Comparison of ENCODE assay signal across 9 cellular contexts in the genomic region with DNA sequence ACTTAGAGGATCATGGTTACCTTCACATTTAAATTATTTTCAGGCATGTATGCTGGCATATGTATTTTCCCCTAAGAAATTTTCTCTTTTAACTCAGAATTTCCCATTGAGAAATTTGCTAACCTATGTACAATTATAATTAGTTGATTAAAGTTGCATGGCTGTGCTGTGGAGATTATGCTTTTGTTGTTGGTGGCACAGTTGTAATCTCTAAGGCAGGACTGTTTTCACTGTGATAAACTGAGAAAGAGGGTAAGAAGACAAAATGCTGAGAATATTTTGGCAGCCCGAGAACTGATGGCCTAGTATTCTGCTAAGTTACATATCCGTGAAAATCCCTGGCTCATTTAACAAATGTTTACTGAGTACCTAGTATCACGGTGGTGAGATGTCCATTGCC. TPM values are rescaled to one million over a fixed set of nuclear protein-coding genes. Genes with fewer than 3 reads are reported as not detected.
A peak's percentile ranks its signal among the peaks of the same experiment; 100 is the strongest.
DNase-seq lines count a peak whose midpoint lies in the region; ATAC-seq, FAIRE-seq and TF ChIP-seq lines count a peak whose summit lies in the region.
"Had no signal": no experiment of that assay in that cellular context is flagged by ENCODE, and none has a peak within 500 bp of the region (broad histone marks: within the 10 kb centered on the region; RNA-seq: fewer than 3 reads in every experiment).

No MANE protein-coding gene starts in this region.

- no peak overlapping the region for H4K91ac ChIP-seq in IMR-90 (ENCODE audit: insufficient read depth, low read depth, low read length)

- in situ Hi-C loops in IMR-90 (cut with MboI; ENCODE audit: low sequenced_read_pairs): no loop called here
- in situ Hi-C loops in K562 (cut with MboI): no loop called here

- no peaks in the 10 kb centered on the region for H3K27me3 Mint-ChIP-seq in naive thymus-derived CD8-positive, alpha-beta T cell

- peaks cover 7 to 22% of the 10 kb centered on the region in 2 experiments; a peak in 3 of 4 replicates for H3K79me1 ChIP-seq in IMR-90 (ENCODE audit: low read depth in 1 of 2, low read length in 2 of 2)

- no peak overlapping the region for H2BK120ac ChIP-seq in IMR-90 (ENCODE audit: low read depth, low read length)

- POLR2A ChIA-PET in IMR-90 (lab: Charles Lee; ENCODE audit: unreplicated experiment) (no interaction called here), K562 (lab: Yijun Ruan, JAX) (no interaction called here)
- POLR2A ChIA-PET in naive thymus-derived CD8-positive, alpha-beta T cell (lab: Charles Lee): no interaction called here

- no peak overlapping the region for H4K5ac ChIP-seq in IMR-90 (ENCODE audit: low read depth, low read length)

- no peak overlapping the region for H3K9ac ChIP-seq in IMR-90 (ENCODE audit: low read depth, low read length)
- peak overlapping the region in 1 of 2 experiments; percentile 86; a peak in 3 of 4 replicates for H3K9ac ChIP-seq in K562 (ENCODE audit: insufficient read depth in 1 of 2, low read depth in 2 of 2, low read length in 2 of 2)

- H3K9me2 ChIP-seq in DOHH2 (replicated peaks; ENCODE audit: control insufficient read depth, low read length): no peaks in the 10 kb centered on the region

- ATAC-seq in IMR-90 (ENCODE audit: low read depth) (no peak), K562 (peak; percentile 0; the same call in 2 of the 3 replicates), HG02981 (IDR thresholded peaks at IDR 0.05; ENCODE audit: unreplicated experiment) (no peak)
- no peak for ATAC-seq in naive thymus-derived CD8-positive, alpha-beta T cell

- no peak overlapping the region for H2AK9ac ChIP-seq in IMR-90 (replicated peaks; ENCODE audit: low read depth, low read length, poor library complexity)

- peaks cover 12 to 48% (median 43%) of the 10 kb centered on the region in 4 donors for H3K4me1 Mint-ChIP-seq in naive thymus-derived CD8-positive, alpha-beta T cell

- peak overlapping the region; percentile 63; the same call in 1 of the 2 replicates for H3K14ac ChIP-seq in IMR-90 (replicated peaks; ENCODE audit: low read depth, low read length)

- H3K4me2 ChIP-seq in DOHH2 (ENCODE audit: low read length) (peak overlapping the region; percentile 84), IMR-90 (ENCODE audit: low read depth, low read length) (peak overlapping the region; percentile 97; the same call in 1 of the 2 replicates), K562 (ENCODE audit: insufficient read depth, low read length) (peak overlapping the region; percentile 87)

- TF ChIP-seq CTCF in DOHH2 (IDR thresholded peaks at IDR 0.05; ENCODE audit: low read depth, low read length, poor library complexity, severe bottlenecking): no peak
- no peak for TF ChIP-seq CTCF in IMR-90 (conservative IDR thresholded peaks at IDR 0.05; ENCODE audit: low read depth, low read length)
- no peak for TF ChIP-seq CTCF in K562 (IDR thresholded peaks at IDR 0.05 in 2 of 3, conservative IDR thresholded peaks at IDR 0.05 in 1 of 3; ENCODE audit: insufficient read depth in 2 of 3, low read depth in 1 of 3, low read length in 3 of 3)

- H3K4ac ChIP-seq in IMR-90 (ENCODE audit: low read depth, low read length): no peak overlapping the region

- no peak overlapping the region for H2BK5ac ChIP-seq in IMR-90 (ENCODE audit: low read depth, low read length, poor library complexity, severe bottlenecking)

- H3K9me3 ChIP-seq in DOHH2 (ENCODE audit: control insufficient read depth, insufficient read depth, low read length) (no peaks in the 10 kb centered on the region), IMR-90 (ENCODE audit: control insufficient read depth, insufficient read depth, low read length) (no peaks in the 10 kb centered on the region), K562 (replicated peaks; ENCODE audit: control insufficient read depth, insufficient read depth, low read depth, low read length) (no peaks in the 10 kb centered on the region)

- H3K4me3 ChIP-seq in DOHH2 (ENCODE audit: low read length): peak overlapping the region; percentile 92
- no peak overlapping the region for H3K4me3 ChIP-seq in IMR-90 (ENCODE audit: insufficient read depth, low read depth, low read length)
- H3K4me3 ChIP-seq in K562: peak overlapping the region; percentile 66

- H3K23ac ChIP-seq in IMR-90 (ENCODE audit: low read depth, low read length): peak overlapping the region; percentile 76; the same call in 1 of the 2 replicates

- H2AFZ ChIP-seq in IMR-90 (replicated peaks; ENCODE audit: low read length, poor library complexity) (no peak overlapping the region), K562 (ENCODE audit: low read depth, low read length) (peak overlapping the region; percentile 91)

- H3K27me3 ChIP-seq in DOHH2 (ENCODE audit: control insufficient read depth, low read length): no peaks in the 10 kb centered on the region
- no peaks in the 10 kb centered on the region for H3K27me3 ChIP-seq in IMR-90 (ENCODE audit: control insufficient read depth, insufficient read depth, low read length)
- no peaks in the 10 kb centered on the region for H3K27me3 ChIP-seq in K562 (ENCODE audit: control insufficient read depth in 2 of 2, insufficient read depth in 2 of 2, low read length in 2 of 2)

- H4K20me1 ChIP-seq in DOHH2 (ENCODE audit: control insufficient read depth, insufficient read depth, low read depth, low read length) (no peaks in the 10 kb centered on the region), IMR-90 (ENCODE audit: insufficient read depth, low read length) (no peaks in the 10 kb centered on the region), K562 (replicated peaks; ENCODE audit: control insufficient read depth, insufficient read depth, low read length) (no peaks in the 10 kb centered on the region)

- dilution Hi-C loops in IMR-90 (cut with HindIII; ENCODE audit: low sequenced_read_pairs, unreplicated experiment): no loop called here

- H3F3A ChIP-seq in DOHH2 (ENCODE audit: control insufficient read depth, insufficient read depth): peaks cover 2% of the 10 kb centered on the region; the same call in 1 of the 2 replicates

- peaks cover 0 to 12% (median 0%) of the 10 kb centered on the region in 3 donors for H3K36me3 Mint-ChIP-seq in naive thymus-derived CD8-positive, alpha-beta T cell

- no peak for TF ChIP-seq EP300 in K562 (IDR thresholded peaks at IDR 0.05; ENCODE audit: low read length)

- no peaks in the 10 kb centered on the region for H3K9me3 Mint-ChIP-seq in naive thymus-derived CD8-positive, alpha-beta T cell

- CTCF ChIA-PET in IMR-90 (lab: Yijun Ruan, JAX) (no interaction called here), K562 (lab: Yijun Ruan, JAX; ENCODE audit: low intra/inter-chr PET ratio) (interaction anchor here (0.6 kb wide), 1 partner anchor 44 kb away, joined by 3 read pairs; no protein-coding TSS in a partner anchor)

- BruUV-seq in IMR-90 (replicated peaks; lab: Mats Ljungman, UMichigan): TSS peak; percentile 49
- no TSS peak for BruUV-seq in K562 (replicated peaks; lab: Mats Ljungman, UMichigan)

- H3K79me2 ChIP-seq in DOHH2 (ENCODE audit: control insufficient read depth, low read length) (peaks cover 38% of the 10 kb centered on the region), K562 (ENCODE audit: control insufficient read depth, insufficient read depth, low read length) (peaks cover 60% of the 10 kb centered on the region)

- peaks cover 28% of the 10 kb centered on the region for H3K36me3 ChIP-seq in DOHH2 (ENCODE audit: control insufficient read depth, low read length)
- no peaks in the 10 kb centered on the region for H3K36me3 ChIP-seq in IMR-90 (ENCODE audit: control insufficient read depth, insufficient read depth, low read length)
- H3K36me3 ChIP-seq in K562 (ENCODE audit: control insufficient read depth, insufficient read depth, low read length): peaks cover 24% of the 10 kb centered on the region; the same call in 2 of the 3 replicates

- no peak overlapping the region for H3K56ac ChIP-seq in IMR-90 (ENCODE audit: extremely low read depth, insufficient read depth, low read length)

- H2BK20ac ChIP-seq in IMR-90 (ENCODE audit: low read depth, low read length): no peak overlapping the region

- no CpG with 5 or more reads among the region's 3 CpGs for WGBS in IMR-90 (ENCODE audit: extremely low coverage in 2 of 2, insufficient read length in 1 of 2), 2 experiments
- 2% methylated on average over 3 of the region's 3 CpGs for WGBS in K562 (ENCODE audit: insufficient coverage, low coverage, missing lambda C conversion rate)

- no peak for TF ChIP-seq RAD21 in IMR-90 (IDR thresholded peaks at IDR 0.05; ENCODE audit: low read length)
- TF ChIP-seq RAD21 in K562 (CRISPR knock-in tag; conservative IDR thresholded peaks at IDR 0.05 in 1 of 2, IDR thresholded peaks at IDR 0.05 in 1 of 2): no peak

- no peak overlapping the region for H2BK15ac ChIP-seq in IMR-90 (ENCODE audit: low read depth, low read length)

- H2AK5ac ChIP-seq in IMR-90 (ENCODE audit: low read depth, low read length): no peak overlapping the region

- no peaks in the 10 kb centered on the region; the same call in 1 of the 2 replicates for H3K9me1 ChIP-seq in IMR-90 (ENCODE audit: insufficient read depth, low read length)
- H3K9me1 ChIP-seq in K562 (ENCODE audit: control insufficient read depth, insufficient read depth, low read length): no peaks in the 10 kb centered on the region

- peak overlapping the region in 8 of 10 donors; percentile 12 to 87 (median 73) for H3K4me3 Mint-ChIP-seq in naive thymus-derived CD8-positive, alpha-beta T cell

- peak overlapping the region in 6 of 10 donors; percentile 56 to 95 (median 72) for H3K27ac Mint-ChIP-seq in naive thymus-derived CD8-positive, alpha-beta T cell

- FAIRE-seq in K562 (lab: Jason Lieb, UNC): no peak

- no peak for DNase-seq in IMR-90
- peak in 2 of 4 experiments; percentile 9 to 48 for DNase-seq in K562 (ENCODE audit: extremely low read depth in 1 of 4, low spot score in 3 of 4)
- DNase-seq in naive thymus-derived CD8-positive, alpha-beta T cell: peak in 1 of 10 donors; percentile 5
- no peak for DNase-seq in DMS 273 (lab: John Stamatoyannopoulos, UW; ENCODE audit: unreplicated experiment)
- no peak for DNase-seq in 8988T
- DNase-seq in D341Med (ENCODE audit: low spot score): no peak
- DNase-seq: NCI-H226 had no signal

- H4K8ac ChIP-seq in IMR-90 (ENCODE audit: low read depth in 2 of 2, low read length in 2 of 2): no peak overlapping the region

- H3K27ac ChIP-seq in DOHH2 (ENCODE audit: low read depth, low read length) (no peak overlapping the region), IMR-90 (ENCODE audit: insufficient read depth, low read length) (no peak overlapping the region), K562 (ENCODE audit: extremely low read depth, low read depth, low read length) (peak overlapping the region; percentile 93)

- H3K18ac ChIP-seq in IMR-90 (ENCODE audit: low read depth, low read length): no peak overlapping the region

- H3K4me1 ChIP-seq in DOHH2 (ENCODE audit: control insufficient read depth, low read length) (peaks cover 24% of the 10 kb centered on the region), IMR-90 (ENCODE audit: control insufficient read depth, insufficient read depth, low read length) (peaks cover 2% of the 10 kb centered on the region; the same call in 1 of the 2 replicates), K562 (replicated peaks in 1 of 2; ENCODE audit: control insufficient read depth in 2 of 2, insufficient read depth in 2 of 2, low read length in 2 of 2) (peaks cover 12 to 14% of the 10 kb centered on the region in 2 experiments)

- intact Hi-C loops in IMR-90 (cut with micrococcal nuclease) (loop anchor here (5.0 to 10.0 kb wide), 2 partner anchors 59 to 397 kb away; no protein-coding TSS in a partner anchor), K562 (cut with micrococcal nuclease) (loop anchor here (2.0 to 5.0 kb wide), 3 partner anchors 81 to 191 kb away; no protein-coding TSS in a partner anchor)

- no peak for TF ChIP-seq POLR2A in IMR-90 (IDR thresholded peaks at IDR 0.05; ENCODE audit: low read depth, low read length)
- no peak for TF ChIP-seq POLR2A in K562 (conservative IDR thresholded peaks at IDR 0.05)

RNA-seq across cellular contexts. Expression of a gene that starts 1.4 kb away (rescaled TPM):
- 22.8 and 27.2 TPM in 2 replicates for total RNA-seq in IMR-90 (2012; rRNA removed)
- 11.0 and 12.2 TPM in 2 replicates for polyA plus RNA-seq in IMR-90 (2012; rRNA removed)
- 1.9 and 5.2 TPM in 2 replicates for polyA plus RNA-seq in IMR-90 (2012; cell fraction: cytosol; rRNA removed)
- polyA plus RNA-seq in IMR-90 (2012; cell fraction: nucleus; rRNA removed; ENCODE audit: low replicate concordance): 1.2 and 8.7 TPM in 2 replicates
- total RNA-seq in K562 (2011; cell fraction: chromatin; rRNA removed; ENCODE audit: low replicate concordance): 5.3 and 17.4 TPM in 2 replicates
- 3.7 and 4.0 TPM in 2 replicates for total RNA-seq in K562 (2011; cell fraction: nucleolus; rRNA removed)
- total RNA-seq in K562 (2011; cell fraction: nucleoplasm; rRNA removed): 5.6 and 8.5 TPM in 2 replicates
- 31.9 and 32.1 TPM in 2 replicates for total RNA-seq in K562 (2014; rRNA removed)
- total RNA-seq in K562 (2014; rRNA removed; fragmentation: Illumina TruSeq; extraction: Trizol): 47.4 and 52.9 TPM in 2 replicates
- 44.0 and 46.5 TPM in 2 replicates for total RNA-seq in K562 (2015; rRNA removed; fragmentation: Illumina TruSeq; extraction: Trizol)
- 36.2 and 38.0 TPM in 2 replicates for total RNA-seq in K562 (2021)
- 36.5 and 42.5 TPM in 2 replicates for polyA plus RNA-seq in K562 (2011; rRNA removed)
- polyA plus RNA-seq in K562 (2011; cell fraction: cytosol; rRNA removed): 10.2 and 18.3 TPM in 2 replicates
- 14.6 and 23.3 TPM in 2 replicates for polyA plus RNA-seq in K562 (2011; cell fraction: nucleus; rRNA removed)
- 36.3 and 36.6 TPM in 2 replicates for polyA plus RNA-seq in K562 (2012)
- polyA plus RNA-seq in K562 (2014; fragmentation: Illumina TruSeq; extraction: Trizol): 41.8 and 49.2 TPM in 2 replicates
- 10 to 100 TPM; 22.6 to 30.1 TPM for polyA plus RNA-seq in K562 (2014; fragmentation: Nextera tagmentation; extraction: Ambion mirVana)
- 27.2 and 30.1 TPM in 2 replicates for polyA plus RNA-seq in K562 (2014; rRNA removed)
- 34.5 and 38.4 TPM in 2 replicates for polyA minus RNA-seq in K562 (2011; rRNA and poly(A)+ RNA removed)
- polyA minus RNA-seq in K562 (2011; cell fraction: cytosol; rRNA and poly(A)+ RNA removed): 14.4 and 16.8 TPM in 2 replicates
- 10.9 and 21.5 TPM in 2 replicates for polyA minus RNA-seq in K562 (2011; cell fraction: nucleus; rRNA and poly(A)+ RNA removed)
- 10 to 100 TPM; 15.6 to 15.7 TPM for total RNA-seq in naive thymus-derived CD8-positive, alpha-beta T cell
- polyA plus RNA-seq in naive thymus-derived CD8-positive, alpha-beta T cell: 10 to 100 TPM; 10.7 to 16.8 (median 13.0) TPM
